Comparison of ENCODE assay signal across 8 cellular contexts in the genomic region with DNA sequence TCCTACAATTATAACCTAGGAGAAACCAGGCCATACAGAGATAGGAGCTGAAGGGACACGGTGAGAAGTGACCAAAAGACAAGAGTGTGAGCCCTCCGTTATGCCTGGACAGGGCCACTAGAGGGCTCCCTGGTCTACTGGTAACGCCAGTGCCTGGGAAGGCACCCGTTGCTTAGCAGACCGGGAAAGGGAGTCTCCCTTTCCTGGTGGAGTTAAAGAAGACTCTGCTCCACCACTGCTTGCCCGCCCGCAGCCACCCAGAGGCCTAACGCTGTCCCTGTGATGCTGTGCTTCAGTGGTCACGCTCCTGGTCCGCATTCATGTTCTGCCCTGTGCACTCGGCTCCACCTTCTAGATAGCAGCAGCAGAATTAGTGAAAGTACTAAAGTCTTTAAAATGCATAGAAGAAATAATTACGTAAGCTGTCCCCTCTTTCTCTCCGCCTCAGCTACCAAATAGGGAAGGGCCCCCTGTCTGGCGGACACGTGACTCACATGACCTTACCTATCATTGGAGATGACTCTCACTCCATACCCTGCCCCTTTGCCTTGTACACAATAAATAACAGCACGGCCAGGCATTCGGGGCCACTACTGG. TPM values are rescaled to one million over a fixed set of nuclear protein-coding genes. Genes with fewer than 3 reads are reported as not detected.
A peak's percentile ranks its signal among the peaks of the same experiment; 100 is the strongest.
DNase-seq lines count a peak whose midpoint lies in the region; TF ChIP-seq lines count a peak whose summit lies in the region.

No MANE protein-coding gene starts in this region.

- no peak overlapping the region; the same call in 1 of the 2 replicates for H3K9ac ChIP-seq in MM.1S (ENCODE audit: low read length)

- H3K4me3 ChIP-seq in MM.1S (ENCODE audit: low read length) = peak overlapping the region; percentile 66
- H3K4me3 ChIP-seq in SJCRH30 = peak overlapping the region; percentile 14
- H3K4me3 ChIP-seq in testis = no peak overlapping the region

- H3K9me2 ChIP-seq in MM.1S (replicated peaks; ENCODE audit: insufficient read depth, low read length) = no peaks in the 10 kb centered on the region

- CTCF ChIA-PET in activated naive CD4-positive, alpha-beta T cell treated with anti-CD3 and anti-CD28 coated beads for 36 hours (lab: Charles Lee) = interaction anchor here (0.6 to 3.7 kb wide), 22 partner anchors 9 to 1457 kb away, joined by 3 to 36 read pairs (median 4); partner anchors contain the start of gene INTS15

- TF ChIP-seq POLR2A in testis (IDR thresholded peaks at IDR 0.05) = no peak

- H3K36me3 Mint-ChIP-seq in activated naive CD4-positive, alpha-beta T cell treated with anti-CD3 and anti-CD28 coated beads for 36 hours (ENCODE audit: low read depth) = no peaks in the 10 kb centered on the region

- H3K27me3 Mint-ChIP-seq in activated naive CD4-positive, alpha-beta T cell treated with anti-CD3 and anti-CD28 coated beads for 36 hours (ENCODE audit: low read depth) = no peaks in the 10 kb centered on the region

- TF ChIP-seq CTCF in MM.1S (IDR thresholded peaks at IDR 0.05; ENCODE audit: low read length) (peak; percentile 73), testis (IDR thresholded peaks at IDR 0.05) (peak; percentile 52 to 67 (median 54))

- peaks cover 5% of the 10 kb centered on the region for H3K4me1 Mint-ChIP-seq in activated naive CD4-positive, alpha-beta T cell treated with anti-CD3 and anti-CD28 coated beads for 36 hours (ENCODE audit: low read depth)

- H3K4me1 ChIP-seq in MM.1S (ENCODE audit: low read length) = no peaks in the 10 kb centered on the region
- H3K4me1 ChIP-seq in SJCRH30 = no peaks in the 10 kb centered on the region
- H3K4me1 ChIP-seq in testis = no peaks in the 10 kb centered on the region

- H3K27me3 ChIP-seq in MM.1S (replicated peaks; ENCODE audit: insufficient read depth, low read length) (peaks cover 5% of the 10 kb centered on the region; the same call in 1 of the 2 replicates), SJCRH30 (no peaks in the 10 kb centered on the region), testis (no peaks in the 10 kb centered on the region)

- H3K79me2 ChIP-seq in MM.1S (ENCODE audit: low read length) = no peaks in the 10 kb centered on the region

- peak; percentile 67 for DNase-seq in activated gamma-delta T cell treated with Interleukin-2 at 50 U/mL for 16 hours
- DNase-seq in activated gamma-delta T cell (lab: John Stamatoyannopoulos, UW) = no peak
- peak; percentile 66 for DNase-seq in MM.1S
- peak; percentile 88 to 95 for DNase-seq in SJCRH30
- DNase-seq in activated naive CD4-positive, alpha-beta T cell treated with anti-CD3 and anti-CD28 coated beads for 36 hours = peak; percentile 84
- peak; percentile 77 for DNase-seq in globus pallidus (ENCODE audit: low spot score)
- peak in 54 of 56 donors; percentile 10 to 90 (median 62) for DNase-seq in nucleus accumbens (lab: John Stamatoyannopoulos, UW)
- peak; percentile 91 for DNase-seq in testis

- H3K36me3 ChIP-seq in MM.1S (replicated peaks; ENCODE audit: insufficient read depth, low read length) (no peaks in the 10 kb centered on the region), SJCRH30 (no peaks in the 10 kb centered on the region), testis (ENCODE audit: low read depth, missing control alignments) (no peaks in the 10 kb centered on the region)

- H3K9me3 ChIP-seq in MM.1S (replicated peaks; ENCODE audit: insufficient read depth, low read length) (no peaks in the 10 kb centered on the region), SJCRH30 (replicated peaks) (no peaks in the 10 kb centered on the region), testis (no peaks in the 10 kb centered on the region)

- H3K27ac ChIP-seq in MM.1S (ENCODE audit: low read length) (no peak overlapping the region), SJCRH30 (no peak overlapping the region), testis (no peak overlapping the region)

- no peaks in the 10 kb centered on the region for H3F3A ChIP-seq in MM.1S (ENCODE audit: insufficient read depth, low read length)

- H4K20me1 ChIP-seq in MM.1S (ENCODE audit: insufficient read depth, low read length) = no peaks in the 10 kb centered on the region

- WGBS in testis, 2 donors = 29 to 37% methylated on average over 17 of the region's 17 CpGs

- H3K27ac Mint-ChIP-seq in activated naive CD4-positive, alpha-beta T cell treated with anti-CD3 and anti-CD28 coated beads for 36 hours = no peak overlapping the region

- peak overlapping the region; percentile 76 for H3K4me3 Mint-ChIP-seq in activated naive CD4-positive, alpha-beta T cell treated with anti-CD3 and anti-CD28 coated beads for 36 hours

- intact Hi-C loops in activated naive CD4-positive, alpha-beta T cell treated with anti-CD3 and anti-CD28 coated beads for 36 hours (cut with micrococcal nuclease) = loop anchor here (1.0 to 5.0 kb wide), 5 partner anchors 43 to 660 kb away; no protein-coding TSS in a partner anchor
- intact Hi-C loops in testis (cut with DNase I; ENCODE audit: low total_unique reads) = no loop called here

- peak overlapping the region; percentile 84 for H3K4me2 ChIP-seq in MM.1S (ENCODE audit: low read depth, low read length)

- H3K9me3 Mint-ChIP-seq in activated naive CD4-positive, alpha-beta T cell treated with anti-CD3 and anti-CD28 coated beads for 36 hours = no peaks in the 10 kb centered on the region

- peak overlapping the region; percentile 87 for H2AFZ ChIP-seq in MM.1S (ENCODE audit: low read length)

RNA-seq across cellular contexts. Expression of gene KDELR2, which starts 32.5 kb away (rescaled TPM):
- total RNA-seq in SJCRH30 (2014; rRNA removed; shearing (Covaris generic)) = 140 and 153 TPM in 2 replicates
- 10 to 100 TPM; 57.2 TPM for total RNA-seq in activated naive CD4-positive, alpha-beta T cell treated with anti-CD3 and anti-CD28 coated beads for 36 hours
- 100 to 1,000 TPM in 1 of 2 donors, 10 to 100 TPM in 1; 72.2 to 103 TPM for total RNA-seq in testis
- polyA plus RNA-seq in testis (ENCODE audit: insufficient read depth, low read depth, low replicate concordance) = 184 TPM

RNA-seq across cellular contexts. Expression of gene GRID2IP, which starts 34.8 kb away (rescaled TPM):
- 0.12 and 0.20 TPM in 2 replicates for total RNA-seq in SJCRH30 (2014; rRNA removed; shearing (Covaris generic))
- under 1 TPM; 0.10 to 0.12 TPM for total RNA-seq in activated naive CD4-positive, alpha-beta T cell treated with anti-CD3 and anti-CD28 coated beads for 36 hours
- total RNA-seq in testis = 1 to 10 TPM; 1.1 to 1.9 TPM
- polyA plus RNA-seq in testis (ENCODE audit: insufficient read depth, low read depth, low replicate concordance) = 0.34 TPM

Comparison
In these comparisons a context has a peak if more than half of its experiments do, and no peak if none do; other contexts are left out.
1. H3K4me3 ChIP-seq: peak in MM.1S (single experiment) and SJCRH30 (single experiment); none in testis (0 of 2).